In genomic region chr12:19431407-19432308, GRCh38 we compare ENCODE assay signal across 8 cellular contexts. TPM values are rescaled to one million over a fixed set of nuclear protein-coding genes. Genes with fewer than 3 reads are reported as not detected.
DNase-seq lines count a peak whose midpoint lies in the region; ATAC-seq, FAIRE-seq and TF ChIP-seq lines count a peak whose summit lies in the region.

No MANE protein-coding gene starts in this region.

- RAD21 ChIA-PET in GM12878 (lab: Charles Lee; ENCODE audit: unreplicated experiment): interaction anchor here (1.0 kb wide), 1 partner anchor 49 kb away, joined by 4 read pairs; no protein-coding TSS in a partner anchor

- H3K27me3 Mint-ChIP-seq in immature natural killer cell (ENCODE audit: low read depth in 3 of 3): peaks cover 0 to 7% (median 2%) of the 10 kb centered on the region in 3 donors

- in situ Hi-C loops in GM12878 (cut with MboI) (no loop called here), G401 (cut with HindIII; ENCODE audit: low sequenced_read_pairs) (no loop called here)

- no peaks in the 10 kb centered on the region for H3K79me2 ChIP-seq in GM12878 (ENCODE audit: control insufficient read depth, insufficient read depth, low read length)

- H3K4me3 ChIP-seq in GM06990 (replicated peaks; ENCODE audit: low read depth, low read length): no peak overlapping the region
- no peak overlapping the region for H3K4me3 ChIP-seq in GM12878
- H3K4me3 ChIP-seq in pancreas: no peak overlapping the region

- peak overlapping the region; percentile 64 for H3K27ac ChIP-seq in GM12878 (ENCODE audit: control insufficient read depth, insufficient read depth)
- peak overlapping the region in 2 of 4 donors; percentile 27 to 28 for H3K27ac ChIP-seq in pancreas

- H3K9me3 ChIP-seq in GM12878 (replicated peaks; ENCODE audit: control insufficient read depth, insufficient read depth, low read length) (no peaks in the 10 kb centered on the region; the same call in 2 of the 3 replicates), pancreas (no peaks in the 10 kb centered on the region)

- H3K4me1 ChIP-seq in GM12878 (ENCODE audit: control insufficient read depth, insufficient read depth, low read length) (peaks cover 17% of the 10 kb centered on the region), pancreas (no peaks in the 10 kb centered on the region)

- CTCF ChIA-PET in GM12878 (lab: Yijun Ruan, JAX): interaction anchor here (1.7 kb wide), 1 partner anchor 26 kb away, joined by 4 read pairs; no protein-coding TSS in a partner anchor

- no peaks in the 10 kb centered on the region for H3K27me3 ChIP-seq in GM06990 (replicated peaks; ENCODE audit: control insufficient read depth, insufficient read depth, low read length)
- H3K27me3 ChIP-seq in GM12878 (replicated peaks in 1 of 2; ENCODE audit: control insufficient read depth in 2 of 2, insufficient read depth in 2 of 2, low read length in 1 of 2): no peaks in the 10 kb centered on the region
- H3K27me3 ChIP-seq in pancreas: no peaks in the 10 kb centered on the region

- BruUV-seq in GM12878 (replicated peaks; lab: Mats Ljungman, UMichigan): no TSS peak

- H3K36me3 Mint-ChIP-seq in immature natural killer cell: no peaks in the 10 kb centered on the region

- H3K4me3 Mint-ChIP-seq in immature natural killer cell: no peak overlapping the region

- H3K9me3 Mint-ChIP-seq in immature natural killer cell: no peaks in the 10 kb centered on the region

- WGBS in GM12878 (ENCODE audit: insufficient coverage, insufficient replicate concordance, low lambda C conversion rate, missing lambda C conversion rate): 16% methylated on average over 5 of the region's 5 CpGs
- 78 to 86% methylated on average over 5 of the region's 5 CpGs for WGBS in pancreas, 2 donors

- TF ChIP-seq RAD21 in GM12878 (IDR thresholded peaks at IDR 0.05; ENCODE audit: insufficient read depth, low read depth, low read length): no peak

- intact Hi-C loops in GM12878 (cut with micrococcal nuclease; ENCODE audit: unreplicated experiment) (no loop called here), pancreas (cut with DNase I) (no loop called here)

- TF ChIP-seq EP300 in GM12878 (IDR thresholded peaks at IDR 0.05; ENCODE audit: borderline replicate concordance in 1 of 2, control insufficient read depth in 1 of 2, low read depth in 2 of 2, low read length in 2 of 2): no peak

- H3K36me3 ChIP-seq in GM06990 (ENCODE audit: control insufficient read depth, insufficient read depth, low read length): no peaks in the 10 kb centered on the region
- no peaks in the 10 kb centered on the region for H3K36me3 ChIP-seq in GM12878 (ENCODE audit: control insufficient read depth in 2 of 2, insufficient read depth in 2 of 2, low read length in 1 of 2)
- H3K36me3 ChIP-seq in pancreas: no peaks in the 10 kb centered on the region

- SMC1A ChIA-PET in GM12878 (lab: Charles Lee; ENCODE audit: uncharacterized antibody, unreplicated experiment): interaction anchor here (0.7 to 3.5 kb wide), 5 partner anchors 10 to 148 kb away, joined by 3 to 12 read pairs (median 4); no protein-coding TSS in a partner anchor

- TF ChIP-seq POLR2A in GM12878 (IDR thresholded peaks at IDR 0.05; ENCODE audit: low read depth, low read length): no peak

- H3K4me2 ChIP-seq in GM12878 (ENCODE audit: control insufficient read depth, insufficient read depth): no peak overlapping the region; the same call in 1 of the 2 replicates

- DNase-seq in GM06990 (ENCODE audit: extremely low read depth, insufficient read length) (peak; percentile 53), NCI-H2196 (lab: John Stamatoyannopoulos, UW; ENCODE audit: unreplicated experiment) (peak; percentile 85), GM12878 (ENCODE audit: low read depth, low spot score) (peak; percentile 30), pancreas (no peak), G401 (ENCODE audit: low spot score) (no peak), immature natural killer cell (no peak), cerebellar nuclear complex (lab: John Stamatoyannopoulos, UW) (no peak)

- peak overlapping the region; percentile 86 for H2AFZ ChIP-seq in GM12878 (ENCODE audit: control insufficient read depth, low read depth, low read length)

- H3K9ac ChIP-seq in GM12878 (ENCODE audit: control insufficient read depth, insufficient read depth, low read length): no peak overlapping the region

- TF ChIP-seq CTCF in GM06990 (IDR thresholded peaks at IDR 0.05; ENCODE audit: insufficient read depth, low read length, poor library complexity, severe bottlenecking) (no peak), GM12878 (IDR thresholded peaks at IDR 0.05 in 2 of 3, conservative IDR thresholded peaks at IDR 0.05 in 1 of 3; ENCODE audit: control insufficient read depth in 2 of 3, extremely low read depth in 1 of 3, insufficient read depth in 1 of 3, low read depth in 3 of 3, low read length in 3 of 3) (no peak), pancreas (IDR thresholded peaks at IDR 0.05) (no peak)

- H4K20me1 ChIP-seq in GM12878 (ENCODE audit: control insufficient read depth, insufficient read depth): no peaks in the 10 kb centered on the region

- peak; percentile 55 for ATAC-seq in GM21786 (IDR thresholded peaks at IDR 0.05; ENCODE audit: unreplicated experiment)
- peak; percentile 74 for ATAC-seq in GM12878
- peak; percentile 37 to 65 (median 50) for ATAC-seq in pancreas

- H3K4me1 Mint-ChIP-seq in immature natural killer cell: peaks cover 38 to 49% of the 10 kb centered on the region in 2 donors

- POLR2A ChIA-PET in GM12878 (lab: Charles Lee): interaction anchor here (0.6 to 0.8 kb wide), 2 partner anchors 9 to 191 kb away, joined by 3 to 8 read pairs; no protein-coding TSS in a partner anchor

- no peak overlapping the region for H3K27ac Mint-ChIP-seq in immature natural killer cell

- FAIRE-seq in GM12878 (lab: Jason Lieb, UNC) (peak; percentile 52), pancreas (lab: Jason Lieb, UNC) (no peak)

TF ChIP-seq in GM12878, 131 proteins besides CTCF, POLR2A, EP300 and RAD21 (continues in another document):
- TF ChIP-seq SIX5 (IDR thresholded peaks at IDR 0.05; ENCODE audit: low read depth, low read length, severe bottlenecking) (no peak), MTA3 (IDR thresholded peaks at IDR 0.05; ENCODE audit: borderline replicate concordance, low read length) (0 out of 2 replicates have a peak, but pooled peaks have one; percentile 42), ZNF622 (IDR thresholded peaks at IDR 0.05) (no peak), CREM (IDR thresholded peaks at IDR 0.05; ENCODE audit: low read depth) (0 out of 2 replicates have a peak, but pooled peaks have one; percentile 34), RAD51 (IDR thresholded peaks at IDR 0.05) (no peak), CHD2 (IDR thresholded peaks at IDR 0.05; ENCODE audit: borderline replicate concordance, low read depth, low read length) (no peak), SUPT20H (IDR thresholded peaks at IDR 0.05; ENCODE audit: borderline replicate concordance, control insufficient read depth, low read depth, low read length) (no peak), ATF2 (IDR thresholded peaks at IDR 0.05; ENCODE audit: low read length) (peak; percentile 78), RUNX3 (IDR thresholded peaks at IDR 0.05; ENCODE audit: low read length) (peak; percentile 3; the same call in 1 of the 2 replicates), NFYA (IDR thresholded peaks at IDR 0.05; ENCODE audit: borderline replicate concordance, low read depth, low read length) (no peak), KLF5 (IDR thresholded peaks at IDR 0.05; ENCODE audit: partially characterized antibody) (no peak), JUNB (IDR thresholded peaks at IDR 0.05) (peak; percentile 44; the same call in 1 of the 2 replicates), ATF7 (IDR thresholded peaks at IDR 0.05; ENCODE audit: low read depth) (peak; percentile 51), SP1 (IDR thresholded peaks at IDR 0.05; ENCODE audit: low read depth, low read length) (no peak), EED (IDR thresholded peaks at IDR 0.05; ENCODE audit: low read depth) (0 out of 2 replicates have a peak, but pooled peaks have one; percentile 35), ETV6 (conservative IDR thresholded peaks at IDR 0.05 in 1 of 2, IDR thresholded peaks at IDR 0.05 in 1 of 2; ENCODE audit: borderline replicate concordance in 1 of 2, low read depth in 1 of 2) (0 out of 4 replicates have a peak, but pooled peaks of 1 of the 2 experiments have one; percentile 26), MEF2B (IDR thresholded peaks at IDR 0.05; ENCODE audit: partially characterized antibody, poor library complexity, severe bottlenecking) (no peak)

RNA-seq across cellular contexts. Expression of gene AEBP2, which starts 7.6 kb away (rescaled TPM):
- total RNA-seq in GM12878 (2013; cell fraction: nucleolus; rRNA removed): 76.0 and 78.6 TPM in 2 replicates
- total RNA-seq in GM12878 (2014; rRNA removed) (17.6 and 20.3 TPM in 2 replicates), GM12878 (2014; rRNA removed; fragmentation: Illumina TruSeq; extraction: Trizol) (24.9 and 25.0 TPM in 2 replicates), GM12878 (2021) (50.1 and 50.5 TPM in 2 replicates), pancreas (10 to 100 TPM; 10.5 to 18.6 (median 14.9) TPM)
- 14.7 TPM for polyA plus RNA-seq in GM12878 (2011; ENCODE audit: low read depth)
- polyA plus RNA-seq in GM12878 (2011; rRNA removed) (22.1 and 22.9 TPM in 2 replicates), GM12878 (2014; fragmentation: Illumina TruSeq; extraction: Trizol) (57.7 and 68.4 TPM in 2 replicates), GM12878 (2014; fragmentation: Nextera tagmentation; extraction: Ambion mirVana) (100 to 1,000 TPM in 1 of 2 experiments, 10 to 100 TPM in 1; 39.2 to 126 TPM), GM12878 (2014; rRNA removed) (21.8 and 24.8 TPM in 2 replicates), GM12878 (2016; fragmentation: Nextera tagmentation; extraction: Ambion mirVana) (10 to 100 TPM; 50.9 to 54.7 TPM), pancreas (1 to 10 TPM; 9.0 to 9.2 TPM), immature natural killer cell (10 to 100 TPM in 2 of 3 donors, 1 to 10 TPM in 1; 5.4 to 14.9 (median 11.8) TPM)
- polyA plus RNA-seq in GM12878 (2011; cell fraction: cytosol; rRNA removed): 10.6 and 17.7 TPM in 2 replicates
- 10.8 and 12.0 TPM in 2 replicates for polyA plus RNA-seq in GM12878 (2011; cell fraction: nucleus; rRNA removed)
- polyA plus RNA-seq in GM12878 (2012): 20.0 and 25.1 TPM in 2 replicates
- polyA minus RNA-seq in GM12878 (2011; rRNA and poly(A)+ RNA removed): 21.7 and 40.7 TPM in 2 replicates
- polyA minus RNA-seq in GM12878 (2011; cell fraction: cytosol; rRNA and poly(A)+ RNA removed): 9.6 and 15.9 TPM in 2 replicates
- polyA minus RNA-seq in GM12878 (2011; cell fraction: nucleus; rRNA and poly(A)+ RNA removed): 10.6 and 18.8 TPM in 2 replicates
- 13.4 and 18.7 TPM in 2 replicates for total RNA-seq in G401 (2014; rRNA removed; shearing (Covaris generic))

Comparison
In these comparisons a context has a peak if more than half of its experiments do, and no peak if none do; other contexts are left out.
1. DNase-seq: peak in GM06990 (single experiment), NCI-H2196 (single experiment) and GM12878 (single experiment); none in pancreas (0 of 6), G401 (single experiment), immature natural killer cell (0 of 3) and cerebellar nuclear complex (0 of 2).
2. Peak in every context shown above with its lines, with median percentiles within 50 percentile points of each other: ATAC-seq.